ENCODE assay signal across 12 cellular contexts in genomic region chr1:53376742-53377437, GRCh38. TPM values are rescaled to one million over a fixed set of nuclear protein-coding genes. Genes with fewer than 3 reads are reported as not detected.
DNase-seq lines count a peak whose midpoint lies in the region; ATAC-seq lines count a peak whose summit lies in the region.
"Had no signal": no experiment of that assay in that cellular context is flagged by ENCODE, and none has a peak within 500 bp of the region (broad histone marks: within the 10 kb centered on the region; RNA-seq: fewer than 3 reads in every experiment).

No MANE protein-coding gene starts in this region.

- intact Hi-C loops in sciatic nerve (cut with DNase I) = no loop called here

- no peaks in the 10 kb centered on the region for H3K4me1 Mint-ChIP-seq in central memory CD8-positive, alpha-beta T cell

- peaks cover 6% of the 10 kb centered on the region for H3K27me3 Mint-ChIP-seq in central memory CD8-positive, alpha-beta T cell

- peak overlapping the region; percentile 14 for H3K27ac Mint-ChIP-seq in central memory CD8-positive, alpha-beta T cell (ENCODE audit: low read depth)

- H3K4me3 Mint-ChIP-seq in central memory CD8-positive, alpha-beta T cell = no peak overlapping the region

- no peaks in the 10 kb centered on the region for H3K9me3 Mint-ChIP-seq in central memory CD8-positive, alpha-beta T cell

- ATAC-seq in central memory CD8-positive, alpha-beta T cell (replicated peaks; ENCODE audit: extremely low read depth, poor library complexity, severe bottlenecking) = no peak
- ATAC-seq in sciatic nerve = no peak

- peak; percentile 55 for DNase-seq in NCI-H82 (lab: John Stamatoyannopoulos, UW)
- no peak for DNase-seq in NCI-H82 treated with DMSO at 0.1 percent for 48 hours (lab: John Stamatoyannopoulos, UW; ENCODE audit: unreplicated experiment)
- DNase-seq in NCI-H2107 treated with DMSO at 0.1 percent for 48 hours (lab: John Stamatoyannopoulos, UW; ENCODE audit: unreplicated experiment) = peak; percentile 82
- DNase-seq in central memory CD8-positive, alpha-beta T cell (ENCODE audit: low spot score in 2 of 2) = no peak
- peak; percentile 31 for DNase-seq in sciatic nerve (ENCODE audit: low spot score)
- DNase-seq in NCI-H187 (lab: John Stamatoyannopoulos, UW) = no peak
- DNase-seq in occipital lobe (lab: John Stamatoyannopoulos, UW) = no peak
- DNase-seq in activated naive CD4-positive, alpha-beta T cell (lab: John Stamatoyannopoulos, UW) = no peak
- DNase-seq: amniotic stem cell, HCEC 1CT, left cardiac atrium, NCI-H187 treated with DMSO at 0.1 percent for 48 hours had no signal

- no peaks in the 10 kb centered on the region for H3K36me3 Mint-ChIP-seq in central memory CD8-positive, alpha-beta T cell (ENCODE audit: insufficient read depth)

RNA-seq across cellular contexts. Expression of gene LRP8, which starts 49.0 kb away (rescaled TPM):
- total RNA-seq in sciatic nerve (2.4 TPM), occipital lobe (86.6 TPM)

Comparison
In these comparisons a context has a peak if more than half of its experiments do, and no peak if none do; other contexts are left out.
1. DNase-seq: peak in NCI-H82 (single experiment), NCI-H2107 treated with DMSO at 0.1 percent for 48 hours (single experiment) and sciatic nerve (single experiment); none in NCI-H82 treated with DMSO at 0.1 percent for 48 hours (single experiment), central memory CD8-positive, alpha-beta T cell (0 of 2), NCI-H187 (0 of 2), occipital lobe (single experiment) and activated naive CD4-positive, alpha-beta T cell (0 of 4).
2. RNA of gene LRP8, which starts 49.0 kb away (total RNA-seq): 86.6 TPM in occipital lobe (single experiment); 2.4 TPM in sciatic nerve (single experiment); every median in the first group is over 10 times any median in the second.